1 cellular context compared by ENCODE assay signal in the genomic region with DNA sequence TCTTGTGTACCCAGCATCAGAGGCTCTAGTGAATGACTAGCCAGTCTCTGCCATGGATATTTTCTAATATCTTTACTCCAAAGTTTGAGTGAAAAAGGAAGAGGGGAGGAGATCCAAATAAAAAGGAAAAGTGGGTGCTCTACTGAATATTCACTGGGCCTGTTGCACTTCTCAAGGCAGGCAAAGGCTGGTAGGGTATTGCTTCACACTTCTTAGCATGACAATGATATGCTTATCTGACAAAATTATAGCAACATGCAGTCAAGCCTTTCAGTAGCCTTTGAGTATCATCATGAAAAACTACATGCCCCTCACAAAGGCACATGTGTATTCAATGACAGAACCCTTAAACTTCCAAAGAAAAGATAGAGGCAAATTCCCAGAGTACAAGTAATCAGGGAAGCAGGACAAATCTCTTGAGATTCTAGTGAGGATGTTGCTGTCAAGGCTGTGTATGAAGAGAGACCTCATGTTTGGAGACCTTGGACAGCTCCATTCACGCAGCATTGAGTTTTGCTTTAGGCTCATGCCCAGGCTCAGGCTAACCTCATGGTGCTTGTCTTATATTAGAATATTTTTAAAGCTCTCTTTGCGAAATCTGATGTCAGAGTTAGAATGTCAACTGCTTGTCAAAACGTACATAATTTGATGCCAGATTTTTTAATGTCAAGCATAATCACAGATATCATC.
TF ChIP-seq lines count a peak whose summit lies in the region.

No MANE protein-coding gene starts in this region.

TF ChIP-seq in HepG2, 621 proteins besides CTCF, POLR2A, EP300 and RAD21 (continued from another document):
- TF ChIP-seq, protein P1, sequence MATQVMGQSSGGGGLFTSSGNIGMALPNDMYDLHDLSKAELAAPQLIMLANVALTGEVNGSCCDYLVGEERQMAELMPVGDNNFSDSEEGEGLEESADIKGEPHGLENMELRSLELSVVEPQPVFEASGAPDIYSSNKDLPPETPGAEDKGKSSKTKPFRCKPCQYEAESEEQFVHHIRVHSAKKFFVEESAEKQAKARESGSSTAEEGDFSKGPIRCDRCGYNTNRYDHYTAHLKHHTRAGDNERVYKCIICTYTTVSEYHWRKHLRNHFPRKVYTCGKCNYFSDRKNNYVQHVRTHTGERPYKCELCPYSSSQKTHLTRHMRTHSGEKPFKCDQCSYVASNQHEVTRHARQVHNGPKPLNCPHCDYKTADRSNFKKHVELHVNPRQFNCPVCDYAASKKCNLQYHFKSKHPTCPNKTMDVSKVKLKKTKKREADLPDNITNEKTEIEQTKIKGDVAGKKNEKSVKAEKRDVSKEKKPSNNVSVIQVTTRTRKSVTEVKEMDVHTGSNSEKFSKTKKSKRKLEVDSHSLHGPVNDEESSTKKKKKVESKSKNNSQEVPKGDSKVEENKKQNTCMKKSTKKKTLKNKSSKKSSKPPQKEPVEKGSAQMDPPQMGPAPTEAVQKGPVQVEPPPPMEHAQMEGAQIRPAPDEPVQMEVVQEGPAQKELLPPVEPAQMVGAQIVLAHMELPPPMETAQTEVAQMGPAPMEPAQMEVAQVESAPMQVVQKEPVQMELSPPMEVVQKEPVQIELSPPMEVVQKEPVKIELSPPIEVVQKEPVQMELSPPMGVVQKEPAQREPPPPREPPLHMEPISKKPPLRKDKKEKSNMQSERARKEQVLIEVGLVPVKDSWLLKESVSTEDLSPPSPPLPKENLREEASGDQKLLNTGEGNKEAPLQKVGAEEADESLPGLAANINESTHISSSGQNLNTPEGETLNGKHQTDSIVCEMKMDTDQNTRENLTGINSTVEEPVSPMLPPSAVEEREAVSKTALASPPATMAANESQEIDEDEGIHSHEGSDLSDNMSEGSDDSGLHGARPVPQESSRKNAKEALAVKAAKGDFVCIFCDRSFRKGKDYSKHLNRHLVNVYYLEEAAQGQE (IDR thresholded peaks at IDR 0.05; ENCODE audit: borderline replicate concordance in 1 of 2, low read depth in 1 of 2, low read length in 2 of 2) = peak; percentile 13 to 86
- TF ChIP-seq MIER2 (CRISPR knock-in tag; IDR thresholded peaks at IDR 0.05) = peak; percentile 86
- no peak for TF ChIP-seq RFX3 (CRISPR knock-in tag; IDR thresholded peaks at IDR 0.05)
- TF ChIP-seq, protein P2, sequence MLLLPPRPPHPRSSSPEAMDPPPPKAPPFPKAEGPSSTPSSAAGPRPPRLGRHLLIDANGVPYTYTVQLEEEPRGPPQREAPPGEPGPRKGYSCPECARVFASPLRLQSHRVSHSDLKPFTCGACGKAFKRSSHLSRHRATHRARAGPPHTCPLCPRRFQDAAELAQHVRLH (CRISPR knock-in tag; IDR thresholded peaks at IDR 0.05; ENCODE audit: borderline replicate concordance, low read depth) = no peak
- TF ChIP-seq ZFP41 (CRISPR knock-in tag; IDR thresholded peaks at IDR 0.05; ENCODE audit: borderline replicate concordance) = no peak
- no peak for TF ChIP-seq ZNF781 (CRISPR knock-in tag; IDR thresholded peaks at IDR 0.05; ENCODE audit: borderline replicate concordance, not compliant biosample characterization)
- no peak for TF ChIP-seq REL (CRISPR knock-in tag; conservative IDR thresholded peaks at IDR 0.05)
- TF ChIP-seq, protein P3, sequence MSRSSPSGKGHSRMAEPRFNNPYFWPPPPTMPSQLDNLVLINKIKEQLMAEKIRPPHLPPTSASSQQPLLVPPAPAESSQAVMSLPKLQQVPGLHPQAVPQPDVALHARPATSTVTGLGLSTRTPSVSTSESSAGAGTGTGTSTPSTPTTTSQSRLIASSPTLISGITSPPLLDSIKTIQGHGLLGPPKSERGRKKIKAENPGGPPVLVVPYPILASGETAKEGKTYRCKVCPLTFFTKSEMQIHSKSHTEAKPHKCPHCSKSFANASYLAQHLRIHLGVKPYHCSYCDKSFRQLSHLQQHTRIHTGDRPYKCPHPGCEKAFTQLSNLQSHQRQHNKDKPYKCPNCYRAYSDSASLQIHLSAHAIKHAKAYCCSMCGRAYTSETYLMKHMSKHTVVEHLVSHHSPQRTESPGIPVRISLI (CRISPR knock-in tag; IDR thresholded peaks at IDR 0.05; ENCODE audit: borderline replicate concordance) = no peak
- TF ChIP-seq ZNF563 (CRISPR knock-in tag; IDR thresholded peaks at IDR 0.05) = no peak
- no peak for TF ChIP-seq SP140L (CRISPR knock-in tag; IDR thresholded peaks at IDR 0.05; ENCODE audit: borderline replicate concordance)
TF ChIP-seq in HepG2: peak in this region for 2.
